8 cellular contexts compared by ENCODE assay signal in the genomic region with DNA sequence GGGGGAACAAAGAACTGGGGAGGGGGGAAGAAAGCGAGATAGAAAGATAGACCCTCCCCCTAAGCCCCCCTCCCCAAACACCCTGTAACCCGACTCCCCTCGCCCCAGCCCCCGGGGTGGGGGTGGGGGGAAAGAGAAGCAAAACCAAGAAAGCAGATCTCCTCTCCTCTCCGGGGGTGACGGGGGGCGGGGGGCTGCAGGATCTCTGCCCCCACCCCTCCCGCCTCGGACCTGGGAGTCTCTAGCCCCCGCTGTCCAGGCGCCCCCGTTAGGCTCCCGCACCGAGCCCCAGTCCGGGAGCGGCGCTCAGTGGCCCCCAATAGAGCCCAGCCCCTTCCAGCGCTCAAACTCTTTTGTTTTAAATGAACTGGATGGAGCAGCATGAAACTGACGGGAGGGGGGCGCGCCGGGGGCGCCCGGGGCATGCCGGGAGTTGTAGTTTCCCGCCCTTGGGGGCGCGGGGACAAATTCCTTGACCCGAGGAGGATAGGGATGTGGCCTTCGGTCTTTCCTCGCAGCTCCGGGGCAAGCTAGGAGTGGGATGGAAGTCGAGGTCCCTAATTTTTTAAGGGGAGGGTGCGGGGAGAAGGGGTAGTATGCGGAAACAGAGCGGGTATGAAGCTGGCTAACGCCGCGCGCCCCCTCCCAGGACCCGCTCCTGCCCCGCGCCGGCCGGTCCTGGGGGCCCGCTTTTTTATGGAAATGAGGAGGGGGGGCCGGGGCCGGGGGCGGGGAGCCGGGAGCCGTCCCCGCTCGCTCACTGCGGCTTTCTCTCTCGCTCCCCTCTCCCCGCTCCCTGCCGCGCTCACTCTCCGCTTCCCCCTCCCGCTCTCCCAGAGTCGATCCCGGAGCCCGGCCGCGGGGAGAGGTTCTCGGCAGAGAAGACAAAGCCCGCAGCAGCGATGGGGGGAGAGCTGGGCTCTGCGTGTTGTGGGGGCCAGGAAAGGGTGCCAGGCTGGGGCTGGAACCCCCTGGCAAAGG. TPM values are rescaled to one million over a fixed set of nuclear protein-coding genes. Genes with fewer than 3 reads are reported as not detected.
A peak's percentile ranks its signal among the peaks of the same experiment; 100 is the strongest.
DNase-seq lines count a peak whose midpoint lies in the region; ATAC-seq and TF ChIP-seq lines count a peak whose summit lies in the region.

A gene with protein sequence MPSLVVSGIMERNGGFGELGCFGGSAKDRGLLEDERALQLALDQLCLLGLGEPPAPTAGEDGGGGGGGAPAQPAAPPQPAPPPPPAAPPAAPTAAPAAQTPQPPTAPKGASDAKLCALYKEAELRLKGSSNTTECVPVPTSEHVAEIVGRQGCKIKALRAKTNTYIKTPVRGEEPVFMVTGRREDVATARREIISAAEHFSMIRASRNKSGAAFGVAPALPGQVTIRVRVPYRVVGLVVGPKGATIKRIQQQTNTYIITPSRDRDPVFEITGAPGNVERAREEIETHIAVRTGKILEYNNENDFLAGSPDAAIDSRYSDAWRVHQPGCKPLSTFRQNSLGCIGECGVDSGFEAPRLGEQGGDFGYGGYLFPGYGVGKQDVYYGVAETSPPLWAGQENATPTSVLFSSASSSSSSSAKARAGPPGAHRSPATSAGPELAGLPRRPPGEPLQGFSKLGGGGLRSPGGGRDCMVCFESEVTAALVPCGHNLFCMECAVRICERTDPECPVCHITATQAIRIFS (minus strand): TSS at position 355 of the 981 bp plus-strand sequence. CDS start 467 bp downstream, outside the sequence.

- H3K36me3 ChIP-seq in CD4-positive, alpha-beta memory T cell (ENCODE audit: insufficient read depth, low read length): no peaks in the 10 kb centered on the region
- peaks cover 1% of the 10 kb centered on the region for H3K36me3 ChIP-seq in ectodermal cell (ENCODE audit: control insufficient read depth, insufficient read depth, low read length)
- no peaks in the 10 kb centered on the region for H3K36me3 ChIP-seq in right lobe of liver

- peak within 1 kb of the TSS; percentile 68 to 81 for H3K4me3 ChIP-seq in CD4-positive, alpha-beta memory T cell (ENCODE audit: low read length in 2 of 2)
- peak within 1 kb of the TSS; percentile 65 for H3K4me3 ChIP-seq in ectodermal cell (ENCODE audit: insufficient read depth, low read depth, low read length)
- H3K4me3 ChIP-seq in right lobe of liver: peak within 1 kb of the TSS; percentile 81 to 85 (median 84)

- peak; percentile 51 to 61 (median 58) for DNase-seq in CD4-positive, alpha-beta memory T cell
- peak; percentile 87 to 97 for DNase-seq in NCI-H526 (lab: John Stamatoyannopoulos, UW)
- peak; percentile 25 to 32 for DNase-seq in activated CD4-positive, alpha-beta T cell treated with anti-CD3 and anti-CD28 coated beads, Interleukin-2, amount 50 U/mL, for 24 hours (ENCODE audit: low read depth in 1 of 2, low spot score in 1 of 2)
- peak; percentile 75 to 81 (median 80) for DNase-seq in right lobe of liver
- DNase-seq in stimulated activated CD4-positive, alpha-beta T cell treated with anti-CD3 and anti-CD28 coated beads, TNF-alpha, amount 100 ng/mL, for 48 hours (ENCODE audit: low read depth in 3 of 3): peak in 2 of 3 donors; percentile 26 to 57

- peaks cover 10% of the 10 kb centered on the region for H3K27me3 ChIP-seq in CD4-positive, alpha-beta memory T cell (ENCODE audit: insufficient read depth, low read length)
- H3K27me3 ChIP-seq in ectodermal cell (ENCODE audit: control insufficient read depth, insufficient read depth, low read length, poor library complexity, severe bottlenecking) (no peaks in the 10 kb centered on the region), right lobe of liver (no peaks in the 10 kb centered on the region)

- H3K27ac ChIP-seq in CD4-positive, alpha-beta memory T cell (ENCODE audit: low read depth, low read length): peak within 1 kb of the TSS; percentile 43
- H3K27ac ChIP-seq in ectodermal cell (ENCODE audit: insufficient read depth, low read depth, low read length, poor library complexity, severe bottlenecking): peak within 1 kb of the TSS; percentile 99
- H3K27ac ChIP-seq in right lobe of liver: peak within 1 kb of the TSS; percentile 16 to 43 (median 30)

- no peaks in the 10 kb centered on the region for H3K9me3 Mint-ChIP-seq in CD4-positive, alpha-beta memory T cell

- POLR2A ChIA-PET in CD4-positive, alpha-beta memory T cell (lab: Charles Lee; ENCODE audit: partially characterized antibody): interaction anchor here (0.7 to 1.3 kb wide), 2 partner anchors 131 to 200 kb away, joined by 3 to 7 read pairs; partner anchors contain the start of genes PMF1 and SMG5

- TF ChIP-seq POLR2A in right lobe of liver (IDR thresholded peaks at IDR 0.05): no peak

- CTCF ChIA-PET in CD4-positive, alpha-beta memory T cell (lab: Charles Lee; ENCODE audit: partially characterized antibody): interaction anchor here (0.6 to 3.0 kb wide), 3 partner anchors 47 to 146 kb away, joined by 3 to 16 read pairs (median 8); no protein-coding TSS in a partner anchor

- H3K4me3 Mint-ChIP-seq in CD4-positive, alpha-beta memory T cell: peak within 1 kb of the TSS; percentile 83 to 88 (median 86)

- 0% methylated on average over 65 to 66 of the region's 69 CpGs for WGBS in ectodermal cell, 2 experiments
- WGBS in right lobe of liver (ENCODE audit: insufficient coverage, low coverage, low lambda C conversion rate, missing lambda C conversion rate): under 1% methylated on average over 48 of the region's 69 CpGs

- no peak for TF ChIP-seq CTCF in right lobe of liver (IDR thresholded peaks at IDR 0.05)

- H3K4me1 ChIP-seq in CD4-positive, alpha-beta memory T cell (ENCODE audit: insufficient read depth, low read length): peaks cover 19% of the 10 kb centered on the region
- peaks cover 39% of the 10 kb centered on the region for H3K4me1 ChIP-seq in ectodermal cell (ENCODE audit: control insufficient read depth, insufficient read depth, low read length)
- H3K4me1 ChIP-seq in right lobe of liver: peaks cover 0 to 17% (median 8%) of the 10 kb centered on the region in 4 donors

- H3K36me3 Mint-ChIP-seq in CD4-positive, alpha-beta memory T cell: no peaks in the 10 kb centered on the region

- no peaks in the 10 kb centered on the region for H3K9me3 ChIP-seq in CD4-positive, alpha-beta memory T cell (ENCODE audit: control insufficient read depth in 1 of 2, low read length in 2 of 2)
- no peaks in the 10 kb centered on the region for H3K9me3 ChIP-seq in ectodermal cell (ENCODE audit: control insufficient read depth, low read length)
- no peaks in the 10 kb centered on the region for H3K9me3 ChIP-seq in right lobe of liver

- H3K4me1 Mint-ChIP-seq in CD4-positive, alpha-beta memory T cell: peaks cover 5 to 15% (median 9%) of the 10 kb centered on the region in 4 donors

- peaks cover 10 to 20% of the 10 kb centered on the region in 2 donors for H3K27me3 Mint-ChIP-seq in CD4-positive, alpha-beta memory T cell

- peak within 1 kb of the TSS in 3 of 7 donors; percentile 72 to 86 (median 84) for H3K27ac Mint-ChIP-seq in CD4-positive, alpha-beta memory T cell

- ATAC-seq in HG03066 (IDR thresholded peaks at IDR 0.05; ENCODE audit: low read depth, unreplicated experiment) (peak; percentile 78), right lobe of liver (peak; percentile 71 to 79 (median 77)), GM19463 (IDR thresholded peaks at IDR 0.05; ENCODE audit: unreplicated experiment) (no peak)

- intact Hi-C loops in CD4-positive, alpha-beta memory T cell (cut with micrococcal nuclease): loop anchor here (1.0 to 2.0 kb wide), 2 partner anchors 28 to 130 kb away; partner anchors contain the start of genes LAMTOR2 and PMF1
- intact Hi-C loops in right lobe of liver (cut with DNase I): no loop called here

RNA-seq across cellular contexts. Expression of the gene that starts here (rescaled TPM):
- not detected for total RNA-seq in CD4-positive, alpha-beta memory T cell
- polyA plus RNA-seq in CD4-positive, alpha-beta memory T cell: not detected
- 85.4 TPM for polyA plus RNA-seq in ectodermal cell (2013, experiment 1 of 4)
- polyA plus RNA-seq in ectodermal cell (2013, experiment 2 of 4): 98.5 TPM
- 84.4 TPM for polyA plus RNA-seq in ectodermal cell (2013, experiment 3 of 4)
- polyA plus RNA-seq in ectodermal cell (2013, experiment 4 of 4): 88.8 TPM
- total RNA-seq in right lobe of liver: 1 to 10 TPM in 1 of 6 experiments, under 1 TPM in 5; 0.35 to 1.4 (median 0.83) TPM

Comparison
In these comparisons a context has a peak if more than half of its experiments do, and no peak if none do; other contexts are left out.
1. Peak in DNase-seq, H3K4me3 ChIP-seq and H3K27ac ChIP-seq in CD4-positive, alpha-beta memory T cell; RNA of the gene not detected or under 1 TPM.
2. DNase-seq: peak in every context shown above with its lines; median percentile 92 in NCI-H526; 80 in right lobe of liver; 58 in CD4-positive, alpha-beta memory T cell; 42 in stimulated activated CD4-positive, alpha-beta T cell treated with anti-CD3 and anti-CD28 coated beads, TNF-alpha, amount 100 ng/mL, for 48 hours; 28 in activated CD4-positive, alpha-beta T cell treated with anti-CD3 and anti-CD28 coated beads, Interleukin-2, amount 50 U/mL, for 24 hours.
3. H3K27ac ChIP-seq: peak in every context shown above with its lines; median percentile 99 in ectodermal cell; 43 in CD4-positive, alpha-beta memory T cell; 30 in right lobe of liver.